Comparison of ENCODE assay signal across 24 cellular contexts in the genomic region with DNA sequence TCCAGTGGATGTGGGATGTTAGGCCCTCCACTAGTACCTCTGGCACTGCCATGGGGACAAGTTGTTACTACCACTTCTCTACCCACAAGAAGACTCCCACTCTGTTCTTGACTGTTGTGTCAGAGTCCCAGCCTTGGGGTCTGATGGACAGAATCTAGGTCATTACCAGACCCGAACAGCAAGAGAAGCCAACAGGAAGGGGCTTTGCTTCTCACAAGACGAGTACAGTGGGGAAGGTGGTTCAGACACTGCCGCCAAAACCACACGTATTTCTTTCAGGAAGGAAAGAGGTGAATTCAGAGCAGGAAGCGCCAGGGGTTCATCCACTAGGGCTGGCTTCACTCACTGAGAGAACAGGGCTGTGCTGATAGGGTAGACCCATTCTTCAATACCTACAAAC.
A peak's percentile ranks its signal among the peaks of the same experiment; 100 is the strongest.
DNase-seq lines count a peak whose midpoint lies in the region; ATAC-seq, FAIRE-seq and TF ChIP-seq lines count a peak whose summit lies in the region.
"Had no signal": no experiment of that assay in that cellular context is flagged by ENCODE, and none has a peak within 500 bp of the region (broad histone marks: within the 10 kb centered on the region; RNA-seq: fewer than 3 reads in every experiment).

No MANE protein-coding gene starts in this region.

- TF ChIP-seq CTCF in Loucy (conservative IDR thresholded peaks at IDR 0.05; ENCODE audit: low read length) = no peak

- no peaks in the 10 kb centered on the region for H3K9me2 ChIP-seq in Loucy (replicated peaks; ENCODE audit: low read depth, low read length)
- H3K9me2 ChIP-seq: SK-N-SH had no signal

- in situ Hi-C loops in G401 (cut with HindIII; ENCODE audit: low sequenced_read_pairs) = no loop called here

- ATAC-seq in effector memory CD8-positive, alpha-beta T cell (replicated peaks) = peak; percentile 89
- no peak for ATAC-seq in GM18867 (IDR thresholded peaks at IDR 0.05; ENCODE audit: unreplicated experiment)
- ATAC-seq in GM21576 (IDR thresholded peaks at IDR 0.05; ENCODE audit: unreplicated experiment) = no peak

- H4K20me1 ChIP-seq in Loucy (ENCODE audit: insufficient read depth, low read length, poor library complexity, severe bottlenecking) = no peaks in the 10 kb centered on the region

- peak; percentile 31 for DNase-seq in GDM1 (lab: John Stamatoyannopoulos, UW)
- DNase-seq in effector memory CD8-positive, alpha-beta T cell = peak in 2 of 3 experiments; percentile 0 to 3
- DNase-seq in small intestine = peak; percentile 5
- no peak for DNase-seq in G401 (ENCODE audit: low spot score)
- DNase-seq: BE2C; CD4-positive, alpha-beta T cell; COR-L47; DMS79; NCI-H1092 treated with DMSO at 0.1 percent for 48 hours; NCI-H146; NCI-H2029 treated with DMSO at 0.1 percent for 48 hours; NCI-H226; NCI-H510A treated with DMSO at 0.1 percent for 48 hours; NCI-H748 treated with DMSO at 0.1 percent for 48 hours; PC-9; RPMI8226; SIG-M5; SK-N-SH had no signal

- H3K27me3 Mint-ChIP-seq in effector memory CD8-positive, alpha-beta T cell = no peaks in the 10 kb centered on the region

- H3K4me3 ChIP-seq in Loucy (ENCODE audit: low read length, poor library complexity, severe bottlenecking) (peak overlapping the region; percentile 30), small intestine (ENCODE audit: low read depth in 1 of 2, low read length in 2 of 2) (no peak overlapping the region)
- H3K4me3 ChIP-seq: PC-9 had no signal

- no peaks in the 10 kb centered on the region for H3K9me3 ChIP-seq in Loucy (ENCODE audit: insufficient read depth, low read depth, low read length)
- no peaks in the 10 kb centered on the region for H3K9me3 ChIP-seq in small intestine (ENCODE audit: control insufficient read depth, low read depth)
- H3K9me3 ChIP-seq: BE2C, SK-N-SH had no signal

- H3K27ac Mint-ChIP-seq in effector memory CD8-positive, alpha-beta T cell = no peak overlapping the region
- H3K27ac Mint-ChIP-seq: CD4-positive, alpha-beta T cell had no signal

- FAIRE-seq in small intestine (lab: Jason Lieb, UNC) = no peak
- FAIRE-seq: GM12892, GM19239, H54 had no signal

- H3K9me3 Mint-ChIP-seq in effector memory CD8-positive, alpha-beta T cell = peaks cover 0 to 2% of the 10 kb centered on the region in 2 donors
- H3K9me3 Mint-ChIP-seq: CD4-positive, alpha-beta T cell had no signal

- H3K27me3 ChIP-seq in Loucy (ENCODE audit: insufficient read depth, low read length, poor library complexity, severe bottlenecking) = no peaks in the 10 kb centered on the region
- no peaks in the 10 kb centered on the region for H3K27me3 ChIP-seq in small intestine (ENCODE audit: control insufficient read depth in 2 of 2, insufficient read depth in 2 of 2, low read length in 2 of 2)
- H3K27me3 ChIP-seq: BE2C had no signal

- peaks cover 5% of the 10 kb centered on the region for H3K36me3 Mint-ChIP-seq in effector memory CD8-positive, alpha-beta T cell (ENCODE audit: insufficient read depth)

- WGBS in small intestine, 3 donors = 66 to 80% (median 69%) methylated on average over 5 of the region's 5 CpGs

- no peaks in the 10 kb centered on the region for H3K36me3 ChIP-seq in Loucy (ENCODE audit: insufficient read depth, low read length)
- no peaks in the 10 kb centered on the region for H3K36me3 ChIP-seq in small intestine (ENCODE audit: control insufficient read depth in 2 of 2, insufficient read depth in 2 of 2, low read length in 2 of 2)
- H3K36me3 ChIP-seq: BE2C had no signal

- no peak overlapping the region for H3K27ac ChIP-seq in small intestine (ENCODE audit: low read depth in 1 of 2, low read length in 1 of 2)
- H3K27ac ChIP-seq: PC-9 had no signal

- peaks cover 45% of the 10 kb centered on the region for H3K4me1 ChIP-seq in Loucy (ENCODE audit: insufficient read depth, low read length, poor library complexity, severe bottlenecking)
- H3K4me1 ChIP-seq in small intestine (ENCODE audit: control insufficient read depth in 2 of 2, insufficient read depth in 1 of 2, low read depth in 1 of 2, low read length in 1 of 2) = no peaks in the 10 kb centered on the region
- H3K4me1 ChIP-seq: BE2C had no signal

- H2AFZ ChIP-seq in Loucy (ENCODE audit: low read length) = peak overlapping the region; percentile 37; the same call in 1 of the 2 replicates
- H2AFZ ChIP-seq: PC-9 had no signal

- no peaks in the 10 kb centered on the region for H3F3A ChIP-seq in Loucy (ENCODE audit: low read depth)

- H3K79me2 ChIP-seq in Loucy (ENCODE audit: insufficient read depth, low read length) = no peaks in the 10 kb centered on the region

- H3K4me3 Mint-ChIP-seq in effector memory CD8-positive, alpha-beta T cell = no peak overlapping the region
- H3K4me3 Mint-ChIP-seq: CD4-positive, alpha-beta T cell had no signal

- H3K4me2 ChIP-seq in Loucy (ENCODE audit: low read depth, low read length, poor library complexity, severe bottlenecking) = peak overlapping the region; percentile 63
- H3K4me2 ChIP-seq: PC-9, SK-N-SH had no signal

- peaks cover 0 to 1% of the 10 kb centered on the region in 2 donors for H3K4me1 Mint-ChIP-seq in effector memory CD8-positive, alpha-beta T cell (ENCODE audit: low read depth in 2 of 2)

- H3K9ac ChIP-seq in Loucy (ENCODE audit: low read depth, low read length, poor library complexity, severe bottlenecking) = peak overlapping the region; percentile 1
- H3K9ac ChIP-seq: SK-N-SH had no signal
